ENCODE assay signal across 8 cellular contexts in the genomic region with DNA sequence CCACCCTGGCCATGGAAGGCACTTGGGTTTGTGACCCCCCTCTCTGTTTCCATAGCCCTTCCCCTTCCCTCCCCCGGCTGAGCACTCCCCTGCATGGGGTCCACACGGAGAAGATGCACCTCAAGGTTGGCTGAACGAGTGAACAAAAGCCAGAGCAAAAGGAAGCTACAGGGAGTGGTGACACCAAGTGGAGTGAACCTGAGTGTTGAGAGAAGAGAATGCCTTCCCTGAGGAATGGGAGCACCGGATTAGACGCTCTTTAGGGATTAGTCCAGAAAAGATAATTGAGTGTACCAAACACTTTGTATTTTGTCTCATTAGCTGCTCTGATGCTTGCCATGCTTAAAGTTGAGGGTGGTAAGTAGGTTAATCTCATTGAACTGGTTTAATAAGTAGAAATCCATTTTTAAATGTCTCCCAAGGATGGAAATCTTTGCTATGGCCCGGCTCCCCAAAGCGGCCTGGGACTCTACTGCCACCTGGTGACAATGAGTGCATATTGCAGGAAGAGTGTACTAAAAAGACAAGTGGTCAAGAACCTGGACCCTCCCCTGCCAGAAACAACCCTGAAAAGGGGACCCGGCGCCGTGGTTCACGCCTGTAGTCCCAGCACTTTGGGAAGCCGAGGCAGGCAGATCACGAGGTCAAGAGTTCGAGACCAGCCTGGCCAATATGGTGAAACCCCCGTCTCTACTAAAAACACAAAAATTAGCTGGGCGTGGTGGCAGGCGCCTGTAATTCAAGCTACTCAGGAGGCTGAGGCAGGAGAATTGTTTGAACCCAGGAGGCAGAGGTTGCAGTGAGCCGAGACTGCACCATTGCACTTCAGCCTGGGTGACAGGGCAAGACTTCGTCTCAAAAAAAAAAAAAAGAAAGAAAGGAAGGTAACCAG.
DNase-seq lines count a peak whose midpoint lies in the region; ATAC-seq and TF ChIP-seq lines count a peak whose summit lies in the region.

No MANE protein-coding gene starts in this region.

- no peak overlapping the region for H2AFZ ChIP-seq in IMR-90 (replicated peaks; ENCODE audit: low read length, poor library complexity)

- peaks cover 9% of the 10 kb centered on the region for H3K27me3 Mint-ChIP-seq in activated CD4-positive, alpha-beta T cell treated with anti-CD3 and anti-CD28 coated beads, Interleukin-2, amount 10 ng/mL, durations not matched to agents 7 days and 5 days

- no peak overlapping the region for H2BK20ac ChIP-seq in IMR-90 (ENCODE audit: low read depth, low read length)

- no peak overlapping the region for H3K27ac Mint-ChIP-seq in activated CD4-positive, alpha-beta T cell treated with anti-CD3 and anti-CD28 coated beads, Interleukin-2, amount 10 ng/mL, durations not matched to agents 7 days and 5 days

- no peak overlapping the region for H4K91ac ChIP-seq in IMR-90 (ENCODE audit: insufficient read depth, low read depth, low read length)

- no peak overlapping the region for H2AK9ac ChIP-seq in IMR-90 (replicated peaks; ENCODE audit: low read depth, low read length, poor library complexity)

- no peak overlapping the region for H3K9ac ChIP-seq in IMR-90 (ENCODE audit: low read depth, low read length)

- H3K14ac ChIP-seq in IMR-90 (replicated peaks; ENCODE audit: low read depth, low read length) = no peak overlapping the region

- H3K9me3 ChIP-seq in IMR-90 (ENCODE audit: control insufficient read depth, insufficient read depth, low read length) = no peaks in the 10 kb centered on the region

- H3K18ac ChIP-seq in IMR-90 (ENCODE audit: low read depth, low read length) = no peak overlapping the region

- H2BK120ac ChIP-seq in IMR-90 (ENCODE audit: low read depth, low read length) = no peak overlapping the region

- H3K4me1 Mint-ChIP-seq in activated CD4-positive, alpha-beta T cell treated with anti-CD3 and anti-CD28 coated beads, Interleukin-2, amount 10 ng/mL, durations not matched to agents 7 days and 5 days = no peaks in the 10 kb centered on the region

- TF ChIP-seq RAD21 in IMR-90 (IDR thresholded peaks at IDR 0.05; ENCODE audit: low read length) = peak; percentile 72

- no peak overlapping the region for H4K8ac ChIP-seq in IMR-90 (ENCODE audit: low read depth in 2 of 2, low read length in 2 of 2)

- TF ChIP-seq POLR2A in IMR-90 (IDR thresholded peaks at IDR 0.05; ENCODE audit: low read depth, low read length) = no peak

- no peaks in the 10 kb centered on the region for H3K36me3 Mint-ChIP-seq in activated CD4-positive, alpha-beta T cell treated with anti-CD3 and anti-CD28 coated beads, Interleukin-2, amount 10 ng/mL, durations not matched to agents 7 days and 5 days (ENCODE audit: low read depth)

- no peaks in the 10 kb centered on the region for H3K79me1 ChIP-seq in IMR-90 (ENCODE audit: low read depth in 1 of 2, low read length in 2 of 2)

- no peaks in the 10 kb centered on the region for H3K36me3 ChIP-seq in IMR-90 (ENCODE audit: control insufficient read depth, insufficient read depth, low read length)

- H4K5ac ChIP-seq in IMR-90 (ENCODE audit: low read depth, low read length) = no peak overlapping the region

- no peak overlapping the region for H3K4ac ChIP-seq in IMR-90 (ENCODE audit: low read depth, low read length)

- no peak overlapping the region for H3K27ac ChIP-seq in IMR-90 (ENCODE audit: insufficient read depth, low read length)

- POLR2A ChIA-PET in IMR-90 (lab: Charles Lee; ENCODE audit: unreplicated experiment) = no interaction called here
- POLR2A ChIA-PET in activated CD4-positive, alpha-beta T cell treated with anti-CD3 and anti-CD28 coated beads, Interleukin-2, amount 10 ng/mL, durations not matched to agents 7 days and 5 days (lab: Charles Lee) = no interaction called here

- ATAC-seq in IMR-90 (ENCODE audit: low read depth) = peak; percentile 66; the same call in 1 of the 2 replicates
- ATAC-seq in HG03095 (IDR thresholded peaks at IDR 0.05; ENCODE audit: unreplicated experiment) = no peak

- peaks cover 3% of the 10 kb centered on the region; the same call in 1 of the 2 replicates for H3K9me1 ChIP-seq in IMR-90 (ENCODE audit: insufficient read depth, low read length)

- peak; percentile 59 for TF ChIP-seq CTCF in IMR-90 (conservative IDR thresholded peaks at IDR 0.05; ENCODE audit: low read depth, low read length)

- H3K9me3 Mint-ChIP-seq in activated CD4-positive, alpha-beta T cell treated with anti-CD3 and anti-CD28 coated beads, Interleukin-2, amount 10 ng/mL, durations not matched to agents 7 days and 5 days = peaks cover 2% of the 10 kb centered on the region

- 27% methylated on average over 6 of the region's 19 CpGs; no CpG with 5 or more reads in 1 of the 2 experiments for WGBS in IMR-90 (ENCODE audit: extremely low coverage in 2 of 2, insufficient read length in 1 of 2), 2 experiments

- dilution Hi-C loops in IMR-90 (cut with HindIII; ENCODE audit: low sequenced_read_pairs, unreplicated experiment) = no loop called here

- no peak overlapping the region for H3K4me2 ChIP-seq in IMR-90 (ENCODE audit: low read depth, low read length)

- intact Hi-C loops in IMR-90 (cut with micrococcal nuclease) = loop anchor here (1.0 to 5.0 kb wide), 3 partner anchors 747 to 806 kb away; no protein-coding TSS in a partner anchor

- no peak overlapping the region for H2BK5ac ChIP-seq in IMR-90 (ENCODE audit: low read depth, low read length, poor library complexity, severe bottlenecking)

- H3K4me3 Mint-ChIP-seq in activated CD4-positive, alpha-beta T cell treated with anti-CD3 and anti-CD28 coated beads, Interleukin-2, amount 10 ng/mL, durations not matched to agents 7 days and 5 days = no peak overlapping the region

- H3K4me3 ChIP-seq in IMR-90 (ENCODE audit: insufficient read depth, low read depth, low read length) = no peak overlapping the region

- no peaks in the 10 kb centered on the region for H4K20me1 ChIP-seq in IMR-90 (ENCODE audit: insufficient read depth, low read length)

- H3K56ac ChIP-seq in IMR-90 (ENCODE audit: extremely low read depth, insufficient read depth, low read length) = no peak overlapping the region

- BruUV-seq in IMR-90 (replicated peaks; lab: Mats Ljungman, UMichigan) = no TSS peak

- CTCF ChIA-PET in IMR-90 (lab: Yijun Ruan, JAX) = interaction anchor here (0.6 kb wide), 1 partner anchor 677 kb away, joined by 4 read pairs; no protein-coding TSS in a partner anchor
- CTCF ChIA-PET in activated CD4-positive, alpha-beta T cell treated with anti-CD3 and anti-CD28 coated beads, Interleukin-2, amount 10 ng/mL, durations not matched to agents 7 days and 5 days (lab: Charles Lee) = interaction anchor here (0.6 to 1.5 kb wide), 5 partner anchors 14 to 1406 kb away, joined by 3 to 8 read pairs (median 4); no protein-coding TSS in a partner anchor

- H3K23ac ChIP-seq in IMR-90 (ENCODE audit: low read depth, low read length) = no peak overlapping the region

- DNase-seq in NCI-H510A treated with DMSO at 0.1 percent for 48 hours (lab: John Stamatoyannopoulos, UW) = peak; percentile 80
- no peak for DNase-seq in NCI-H510A (lab: John Stamatoyannopoulos, UW)
- peak; percentile 3 for DNase-seq in IMR-90
- DNase-seq in activated CD4-positive, alpha-beta T cell treated with anti-CD3 and anti-CD28 coated beads, Interleukin-2, amount 10 ng/mL, durations not matched to agents 7 days and 5 days = peak; percentile 27
- peak; percentile 0 for DNase-seq in kidney glomerular epithelial cell (lab: John Stamatoyannopoulos, UW)
- DNase-seq in GF-D8 (lab: John Stamatoyannopoulos, UW) = no peak
- DNase-seq in occipital lobe (lab: John Stamatoyannopoulos, UW) = no peak

- H2AK5ac ChIP-seq in IMR-90 (ENCODE audit: low read depth, low read length) = no peak overlapping the region

- H2BK15ac ChIP-seq in IMR-90 (ENCODE audit: low read depth, low read length) = no peak overlapping the region

- H3K4me1 ChIP-seq in IMR-90 (ENCODE audit: control insufficient read depth, insufficient read depth, low read length) = no peaks in the 10 kb centered on the region

- in situ Hi-C loops in IMR-90 (cut with MboI; ENCODE audit: low sequenced_read_pairs) = loop anchor here (25.0 kb wide), 1 partner anchor 736 kb away; no protein-coding TSS in a partner anchor

- H3K27me3 ChIP-seq in IMR-90 (ENCODE audit: control insufficient read depth, insufficient read depth, low read length) = peaks cover 6% of the 10 kb centered on the region; the same call in 1 of the 2 replicates

TF ChIP-seq in IMR-90, 13 proteins besides CTCF, POLR2A, EP300 and RAD21:
- peak; percentile 62 for TF ChIP-seq SMC3 (IDR thresholded peaks at IDR 0.05; ENCODE audit: low read depth, low read length)
- TF ChIP-seq CEBPB (IDR thresholded peaks at IDR 0.05; ENCODE audit: low read depth, low read length) = no peak

Comparison
In these comparisons a context has a peak if more than half of its experiments do, and no peak if none do; other contexts are left out.
1. DNase-seq: peak in NCI-H510A treated with DMSO at 0.1 percent for 48 hours (single experiment), IMR-90 (single experiment), activated CD4-positive, alpha-beta T cell treated with anti-CD3 and anti-CD28 coated beads, Interleukin-2, amount 10 ng/mL, durations not matched to agents 7 days and 5 days (single experiment) and kidney glomerular epithelial cell (single experiment); none in NCI-H510A (single experiment), GF-D8 (single experiment) and occipital lobe (single experiment).